7 cellular contexts compared by ENCODE assay signal in the genomic region with DNA sequence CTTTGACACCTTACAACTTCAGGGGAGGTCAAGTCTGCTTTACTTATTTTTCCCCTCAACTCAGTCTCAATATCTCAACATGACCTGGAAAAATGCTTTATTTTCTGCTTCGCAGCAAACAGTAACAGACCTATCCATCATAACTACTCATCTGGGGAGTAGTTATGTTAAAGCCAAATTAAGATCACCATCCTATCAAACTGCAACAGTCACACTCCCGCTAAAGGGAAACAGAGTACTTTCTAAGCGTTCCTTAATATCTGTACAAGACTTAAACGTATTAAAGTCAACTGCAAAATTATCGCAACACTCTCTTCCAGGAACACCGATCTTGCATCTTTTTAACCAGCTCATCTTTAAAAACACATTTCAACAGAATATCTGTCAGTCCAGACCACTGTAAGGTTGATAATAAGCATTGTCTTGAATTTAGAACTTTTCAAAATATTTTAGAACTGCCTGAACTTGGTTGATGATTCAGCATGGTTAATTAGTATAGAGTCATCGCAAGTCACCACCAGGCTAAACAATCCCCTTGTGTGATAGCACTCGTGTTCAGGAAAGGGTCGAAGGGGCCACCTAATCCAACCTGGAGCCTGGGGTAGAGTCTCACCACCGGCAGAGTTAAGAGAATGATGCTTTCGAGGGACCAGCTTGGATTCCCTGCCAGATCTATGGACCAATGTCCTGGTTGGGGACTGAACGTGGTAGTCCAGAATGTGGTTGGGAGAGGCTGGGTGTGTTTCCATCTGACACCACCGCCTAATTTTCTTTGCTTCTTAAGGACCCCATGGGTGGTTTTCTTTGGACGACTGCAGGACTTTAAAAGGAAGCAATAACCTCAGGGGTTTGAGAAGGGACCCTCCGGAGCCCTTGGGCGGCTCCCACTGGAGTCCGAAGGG. TPM values are rescaled to one million over a fixed set of nuclear protein-coding genes. Genes with fewer than 3 reads are reported as not detected.
DNase-seq lines count a peak whose midpoint lies in the region; ATAC-seq and TF ChIP-seq lines count a peak whose summit lies in the region.

No MANE protein-coding gene starts in this region.

- no peak for TF ChIP-seq CTCF in GM12864 (IDR thresholded peaks at IDR 0.05; ENCODE audit: low read depth, low read length, missing control alignments)

- H3K36me3 ChIP-seq in MG63 = no peaks in the 10 kb centered on the region
- H3K36me3 ChIP-seq in iPS DF 6.9 (ENCODE audit: control insufficient read depth, insufficient read depth, low read length) = no peaks in the 10 kb centered on the region; the same call in 1 of the 2 replicates
- H3K36me3 ChIP-seq in skeletal muscle tissue (ENCODE audit: control insufficient read depth in 3 of 3, insufficient read depth in 3 of 3, low read length in 3 of 3) = no peaks in the 10 kb centered on the region

- H3K9me3 ChIP-seq in MG63 = no peaks in the 10 kb centered on the region
- H3K9me3 ChIP-seq in iPS DF 6.9 (ENCODE audit: control insufficient read depth, insufficient read depth, low read length) = no peaks in the 10 kb centered on the region
- no peaks in the 10 kb centered on the region for H3K9me3 ChIP-seq in skeletal muscle tissue (ENCODE audit: control insufficient read depth in 3 of 3, low read length in 3 of 3)

- WGBS in iPS DF 6.9 (ENCODE audit: insufficient coverage, insufficient read length) = no CpG with 5 or more reads among the region's 17 CpGs

- CTCF ChIA-PET in activated naive CD4-positive, alpha-beta T cell treated with anti-CD3 and anti-CD28 coated beads, Interleukin-2, amount 10 ng/mL, durations not matched to agents 7 days and 5 days (lab: Charles Lee) = interaction anchor here (0.6 to 0.8 kb wide), 3 partner anchors 16 to 65 kb away, joined by 3 to 4 read pairs (median 3); no protein-coding TSS in a partner anchor

- peak overlapping the region; percentile 74 for H3K27ac Mint-ChIP-seq in activated naive CD4-positive, alpha-beta T cell treated with anti-CD3 and anti-CD28 coated beads, Interleukin-2, amount 10 ng/mL, durations not matched to agents 7 days and 5 days

- H3K4me3 Mint-ChIP-seq in activated naive CD4-positive, alpha-beta T cell treated with anti-CD3 and anti-CD28 coated beads, Interleukin-2, amount 10 ng/mL, durations not matched to agents 7 days and 5 days = peak overlapping the region; percentile 90

- DNase-seq in GM12864 (ENCODE audit: low read depth) (no peak), MG63 (no peak), iPS DF 6.9 (ENCODE audit: low read depth, low spot score) (no peak), germinal center (ENCODE audit: low spot score) (no peak)
- DNase-seq in activated naive CD4-positive, alpha-beta T cell treated with anti-CD3 and anti-CD28 coated beads, Interleukin-2, amount 10 ng/mL, durations not matched to agents 7 days and 5 days = peak; percentile 22

- peaks cover 40% of the 10 kb centered on the region for H3K4me1 Mint-ChIP-seq in activated naive CD4-positive, alpha-beta T cell treated with anti-CD3 and anti-CD28 coated beads, Interleukin-2, amount 10 ng/mL, durations not matched to agents 7 days and 5 days

- H3K9ac ChIP-seq in skeletal muscle tissue (ENCODE audit: low read depth in 1 of 3, low read length in 3 of 3) = peak overlapping the region; percentile 73 to 80 (median 77)

- peaks cover 28% of the 10 kb centered on the region for H3K36me3 Mint-ChIP-seq in activated naive CD4-positive, alpha-beta T cell treated with anti-CD3 and anti-CD28 coated beads, Interleukin-2, amount 10 ng/mL, durations not matched to agents 7 days and 5 days

- ATAC-seq in GM21717 (IDR thresholded peaks at IDR 0.05; ENCODE audit: unreplicated experiment) = no peak

- H3K27ac ChIP-seq in iPS DF 6.9 (ENCODE audit: low read length) (no peak overlapping the region), skeletal muscle tissue (ENCODE audit: low read depth, low read length) (peak overlapping the region; percentile 42)

- peaks cover 17% of the 10 kb centered on the region for H3K27me3 Mint-ChIP-seq in activated naive CD4-positive, alpha-beta T cell treated with anti-CD3 and anti-CD28 coated beads, Interleukin-2, amount 10 ng/mL, durations not matched to agents 7 days and 5 days

- H3K9me3 Mint-ChIP-seq in activated naive CD4-positive, alpha-beta T cell treated with anti-CD3 and anti-CD28 coated beads, Interleukin-2, amount 10 ng/mL, durations not matched to agents 7 days and 5 days = no peaks in the 10 kb centered on the region

- H3K27me3 ChIP-seq in MG63 (no peaks in the 10 kb centered on the region), iPS DF 6.9 (ENCODE audit: control insufficient read depth, insufficient read depth, low read length) (no peaks in the 10 kb centered on the region), skeletal muscle tissue (ENCODE audit: control insufficient read depth in 3 of 3, insufficient read depth in 3 of 3, low read length in 3 of 3) (no peaks in the 10 kb centered on the region)

- peak overlapping the region; percentile 80 for H3K4me3 ChIP-seq in GM12864 (ENCODE audit: low read depth, low read length)
- H3K4me3 ChIP-seq in MG63 = peak overlapping the region; percentile 69
- peak overlapping the region; percentile 100 for H3K4me3 ChIP-seq in iPS DF 6.9 (ENCODE audit: low read length)
- H3K4me3 ChIP-seq in skeletal muscle tissue (ENCODE audit: low read length in 3 of 3) = peak overlapping the region; percentile 79 to 85 (median 81)

- no peaks in the 10 kb centered on the region; the same call in 1 of the 2 replicates for H3K4me1 ChIP-seq in iPS DF 6.9 (ENCODE audit: control insufficient read depth, insufficient read depth, low read length)
- peaks cover 9 to 14% (median 10%) of the 10 kb centered on the region in 3 donors for H3K4me1 ChIP-seq in skeletal muscle tissue (ENCODE audit: control insufficient read depth in 3 of 3, insufficient read depth in 3 of 3, low read length in 3 of 3)

RNA-seq across cellular contexts. Expression of a gene that starts 1.0 kb away (rescaled TPM):
- 5.7 and 10.9 TPM in 2 replicates for total RNA-seq in MG63 (2014; rRNA removed; shearing (Covaris generic); ENCODE audit: low replicate concordance)
- 20.4 TPM for total RNA-seq in skeletal muscle tissue
